In genomic region chr4:88264338-88264737, GRCh38 we compare ENCODE assay signal across 26 cellular contexts.
"Had no signal": no experiment of that assay in that cellular context is flagged by ENCODE, and none has a peak within 500 bp of the region (broad histone marks: within the 10 kb centered on the region; RNA-seq: fewer than 3 reads in every experiment).

No MANE protein-coding gene starts in this region.

- H3K27me3 ChIP-seq: stomach, suprapubic skin, testis, thyroid gland, tibial artery, tibial nerve, transverse colon, upper lobe of left lung, upper lobe of right lung, uterus, vagina had no signal

- H3K27ac ChIP-seq: stomach, suprapubic skin, testis, thoracic aorta, thyroid gland, tibial artery, tibial nerve, transverse colon, upper lobe of left lung, upper lobe of right lung, uterus, vagina had no signal

- H3K9me3 ChIP-seq: stomach, suprapubic skin, testis, thoracic aorta, thyroid gland, tibial artery, tibial nerve, transverse colon, upper lobe of left lung, upper lobe of right lung, uterus, vagina had no signal

- H3K36me3 ChIP-seq: transverse colon, uterus had no signal

- DNase-seq: stimulated activated CD4-positive, alpha-beta T cell treated with anti-CD3 and anti-CD28 coated beads, Interleukin-2, amount 100 ng/mL, for 48 hours; stimulated activated CD4-positive, alpha-beta T cell treated with anti-CD3 and anti-CD28 coated beads, Interleukin-4, amount 100 ng/mL, for 1 hour; stimulated activated CD4-positive, alpha-beta T cell treated with anti-CD3 and anti-CD28 coated beads, Interleukin-4, amount 100 ng/mL, for 24 hours; stimulated activated CD4-positive, alpha-beta T cell treated with anti-CD3 and anti-CD28 coated beads, Interleukin-4, amount 100 ng/mL, for 4 hours; stimulated activated CD8-positive, alpha-beta memory T cell treated with anti-CD3 and anti-CD28 coated beads, Interleukin-4, amount 100 ng/mL, for 48 hours; stimulated activated naive B cell treated with anti-CD40 and anti-IgM and Interleukin-4, amounts not matched to agents 10 μg/mL and 1 μg/mL and 100 μg/mL, for 72 hours; stimulated activated naive CD4-positive, alpha-beta T cell; stimulated activated naive CD4-positive, alpha-beta T cell treated with Interleukin-2 at 50 U/mL for 16 hours; stimulated activated naive CD8-positive, alpha-beta T cell treated with anti-CD3 and anti-CD28 coated beads, Interleukin-15, amount 100 ng/mL, for 72 hours; stimulated activated naive CD8-positive, alpha-beta T cell treated with anti-CD3 and anti-CD28 coated beads, Interleukin-15, Interleukin-2, amounts not matched to agents 100 U/mL and 50 U/mL, for 24 hours; stomach; substantia nigra; testis; thyroid gland; tibial artery; transverse colon; trophoblast cell; upper lobe of left lung; upper lobe of right lung; uterus had no signal

- ATAC-seq: stimulated activated effector memory CD8-positive, alpha-beta T cell treated with anti-CD3 and anti-CD28 coated beads, Interleukin-12 subunit alpha, Interleukin-12 subunit beta, amount 100 ng/mL, for 72 hours; stimulated activated memory B cell treated with anti-CD40 and anti-IgM and Interleukin-4, amounts not matched to agents 10 μg/mL and 1 μg/mL and 100 μg/mL, for 72 hours; stimulated activated naive B cell treated with anti-CD40 and anti-IgM and Interleukin-4, amounts not matched to agents 10 μg/mL and 1 μg/mL and 100 μg/mL, for 72 hours; stimulated activated naive CD8-positive, alpha-beta T cell treated with anti-CD3 and anti-CD28 coated beads, Interleukin-15, amount 100 ng/mL, for 72 hours; stimulated activated naive CD8-positive, alpha-beta T cell treated with anti-CD3 and anti-CD28 coated beads, Interleukin-15, Interleukin-2, amounts not matched to agents 100 U/mL and 50 U/mL, for 24 hours; upper lobe of right lung had no signal

- H3K4me3 ChIP-seq: stomach, suprapubic skin, testis, thoracic aorta, thyroid gland, tibial artery, tibial nerve, transverse colon, upper lobe of left lung, upper lobe of right lung, uterus, vagina had no signal

- H3K4me1 ChIP-seq: stomach, suprapubic skin, thyroid gland, tibial artery, tibial nerve, transverse colon, upper lobe of left lung, upper lobe of right lung, vagina had no signal
